ENCODE assay signal across 8 cellular contexts in the genomic region with DNA sequence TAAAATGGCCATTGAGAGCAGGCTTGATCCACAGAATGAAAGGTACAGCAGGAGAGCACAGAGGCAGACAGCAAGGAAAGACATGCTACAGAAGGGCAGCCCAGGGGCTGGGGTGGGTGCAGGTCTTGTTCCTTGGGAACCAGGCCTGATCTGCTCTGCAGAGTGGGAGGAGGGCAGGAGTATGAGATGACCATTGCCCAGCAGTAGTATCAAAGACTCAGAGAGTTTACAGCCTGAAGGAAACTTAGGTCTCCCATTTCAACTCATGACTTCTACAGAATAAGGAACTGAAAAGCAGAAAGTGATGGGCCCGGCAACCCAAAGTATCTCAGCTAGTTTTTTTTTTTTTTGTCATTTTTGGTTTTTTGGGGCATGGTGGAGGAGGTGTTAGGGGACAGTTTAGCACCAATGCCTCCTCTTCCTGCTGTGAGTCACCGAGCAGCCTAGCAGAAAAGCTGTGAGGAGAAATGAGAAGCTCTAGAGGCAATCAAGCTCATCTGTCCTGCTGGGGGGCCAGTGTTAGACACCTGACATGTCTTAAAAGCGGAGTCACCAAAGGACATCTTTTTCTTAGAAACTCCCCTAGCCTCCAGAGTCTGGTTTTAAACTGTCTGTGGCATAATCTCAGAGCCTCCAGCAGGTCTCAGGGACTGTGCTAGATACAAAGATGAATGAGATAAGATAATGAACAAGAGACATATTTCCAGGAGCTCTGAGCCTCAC. TPM values are rescaled to one million over a fixed set of nuclear protein-coding genes. Genes with fewer than 3 reads are reported as not detected.
DNase-seq lines count a peak whose midpoint lies in the region; ATAC-seq and TF ChIP-seq lines count a peak whose summit lies in the region.

No MANE protein-coding gene starts in this region.

- WGBS in lower leg skin, 2 donors = 87 to 89% methylated on average over 3 of the region's 3 CpGs

- H3K4me3 Mint-ChIP-seq in GM23338 = no peak overlapping the region
- H3K4me3 Mint-ChIP-seq in dendritic cell treated with granulocyte-macrophage colony-stimulating factor and Interleukin-4, amounts not matched to agents 40 ng/mL and 50 ng/mL, for 4 days = peak overlapping the region; percentile 45

- intact Hi-C loops in dendritic cell treated with granulocyte-macrophage colony-stimulating factor and Interleukin-4, amounts not matched to agents 40 ng/mL and 50 ng/mL, for 4 days (cut with micrococcal nuclease) = loop anchor here (1.0 kb wide), 1 partner anchor 71 kb away; no protein-coding TSS in a partner anchor
- intact Hi-C loops in tibial artery (cut with DNase I; ENCODE audit: low total_unique reads) = no loop called here
- intact Hi-C loops in lower leg skin (cut with DNase I; ENCODE audit: low total_unique reads) = no loop called here

- H3K79me2 ChIP-seq in GM23338 (replicated peaks; ENCODE audit: insufficient read depth) = no peaks in the 10 kb centered on the region

- H3K4me1 Mint-ChIP-seq in GM23338 = peaks cover 9% of the 10 kb centered on the region
- peaks cover 74% of the 10 kb centered on the region for H3K4me1 Mint-ChIP-seq in dendritic cell treated with granulocyte-macrophage colony-stimulating factor and Interleukin-4, amounts not matched to agents 40 ng/mL and 50 ng/mL, for 4 days (ENCODE audit: low read depth)

- 0 out of 2 replicates have a peak overlapping the region, but pooled peaks have one; percentile 23 for H2AFZ ChIP-seq in GM23338

- no peak overlapping the region for H3K4me2 ChIP-seq in GM23338

- H3K27ac ChIP-seq in GM23338 (ENCODE audit: low read depth) (no peak overlapping the region), tibial artery (peak overlapping the region; percentile 21 to 31), brain microvascular endothelial cell (no peak overlapping the region)

- no peaks in the 10 kb centered on the region for H3K9me3 ChIP-seq in tibial artery

- no peaks in the 10 kb centered on the region for H3K36me3 Mint-ChIP-seq in GM23338 (ENCODE audit: low read depth)
- H3K36me3 Mint-ChIP-seq in dendritic cell treated with granulocyte-macrophage colony-stimulating factor and Interleukin-4, amounts not matched to agents 40 ng/mL and 50 ng/mL, for 4 days (ENCODE audit: low read depth) = no peaks in the 10 kb centered on the region

- no peaks in the 10 kb centered on the region for H3K9me3 Mint-ChIP-seq in GM23338
- no peaks in the 10 kb centered on the region for H3K9me3 Mint-ChIP-seq in dendritic cell treated with granulocyte-macrophage colony-stimulating factor and Interleukin-4, amounts not matched to agents 40 ng/mL and 50 ng/mL, for 4 days

- TF ChIP-seq CTCF in GM23338 (conservative IDR thresholded peaks at IDR 0.05; ENCODE audit: low read depth in 2 of 2) (no peak), tibial artery (IDR thresholded peaks at IDR 0.05) (no peak), brain microvascular endothelial cell (IDR thresholded peaks at IDR 0.05; ENCODE audit: low read depth, low read length, missing control alignments) (no peak), omental fat pad (IDR thresholded peaks at IDR 0.05) (no peak), lower leg skin (IDR thresholded peaks at IDR 0.05) (no peak)

- H3K9me2 ChIP-seq in GM23338 (ENCODE audit: insufficient read depth) = 0 out of 2 replicates have a peak, but pooled peaks cover 4% of the 10 kb centered on the region

- H4K20me1 ChIP-seq in GM23338 (replicated peaks; ENCODE audit: insufficient read depth) = no peaks in the 10 kb centered on the region

- DNase-seq in GM23338 (ENCODE audit: low spot score) (no peak), NOMO-1 (lab: John Stamatoyannopoulos, UW; ENCODE audit: unreplicated experiment in 2 of 2) (peak; percentile 37 to 71), tibial artery (no peak), brain microvascular endothelial cell (no peak), omental fat pad (ENCODE audit: low spot score) (no peak), lower leg skin (ENCODE audit: low spot score in 2 of 2) (no peak)

- no peaks in the 10 kb centered on the region for H3F3A ChIP-seq in GM23338 (replicated peaks; ENCODE audit: low read depth)

- H3K4me3 ChIP-seq in GM23338 = no peak overlapping the region
- H3K4me3 ChIP-seq in tibial artery = no peak overlapping the region
- H3K4me3 ChIP-seq in brain microvascular endothelial cell (ENCODE audit: low read depth, low read length) = no peak overlapping the region
- H3K4me3 ChIP-seq in lower leg skin (ENCODE audit: low read depth, poor library complexity, severe bottlenecking) = no peak overlapping the region

- in situ Hi-C loops in brain microvascular endothelial cell (cut with HindIII; ENCODE audit: low pct_ligation_motif_present, low sequenced_read_pairs) = no loop called here

- peak; percentile 43 for ATAC-seq in GM18861 (IDR thresholded peaks at IDR 0.05; ENCODE audit: unreplicated experiment)
- no peak for ATAC-seq in GM23338
- no peak for ATAC-seq in omental fat pad (ENCODE audit: low FRiP score)

- H3K36me3 ChIP-seq in GM23338 (ENCODE audit: insufficient read depth) (no peaks in the 10 kb centered on the region), tibial artery (no peaks in the 10 kb centered on the region), brain microvascular endothelial cell (replicated peaks) (no peaks in the 10 kb centered on the region)

- H3K27ac Mint-ChIP-seq in GM23338 = no peak overlapping the region
- H3K27ac Mint-ChIP-seq in dendritic cell treated with granulocyte-macrophage colony-stimulating factor and Interleukin-4, amounts not matched to agents 40 ng/mL and 50 ng/mL, for 4 days = peak overlapping the region; percentile 87

- H3K4me1 ChIP-seq in GM23338 (ENCODE audit: insufficient read depth) (peaks cover 6% of the 10 kb centered on the region; the same call in 1 of the 2 replicates), tibial artery (peaks cover 0 to 25% (median 20%) of the 10 kb centered on the region in 4 donors)

- H3K27me3 Mint-ChIP-seq in GM23338 (ENCODE audit: insufficient read depth, low read depth, poor library complexity) = peaks cover 2% of the 10 kb centered on the region
- peaks cover 5% of the 10 kb centered on the region for H3K27me3 Mint-ChIP-seq in dendritic cell treated with granulocyte-macrophage colony-stimulating factor and Interleukin-4, amounts not matched to agents 40 ng/mL and 50 ng/mL, for 4 days

- H3K27me3 ChIP-seq in GM23338 (ENCODE audit: insufficient read depth) (no peaks in the 10 kb centered on the region), tibial artery (no peaks in the 10 kb centered on the region), brain microvascular endothelial cell (replicated peaks) (no peaks in the 10 kb centered on the region)

- TF ChIP-seq POLR2A in lower leg skin (IDR thresholded peaks at IDR 0.05) = no peak

TF ChIP-seq in GM23338, 12 proteins besides CTCF, POLR2A, EP300 and RAD21 (continues in another document):
- TF ChIP-seq, protein P1, sequence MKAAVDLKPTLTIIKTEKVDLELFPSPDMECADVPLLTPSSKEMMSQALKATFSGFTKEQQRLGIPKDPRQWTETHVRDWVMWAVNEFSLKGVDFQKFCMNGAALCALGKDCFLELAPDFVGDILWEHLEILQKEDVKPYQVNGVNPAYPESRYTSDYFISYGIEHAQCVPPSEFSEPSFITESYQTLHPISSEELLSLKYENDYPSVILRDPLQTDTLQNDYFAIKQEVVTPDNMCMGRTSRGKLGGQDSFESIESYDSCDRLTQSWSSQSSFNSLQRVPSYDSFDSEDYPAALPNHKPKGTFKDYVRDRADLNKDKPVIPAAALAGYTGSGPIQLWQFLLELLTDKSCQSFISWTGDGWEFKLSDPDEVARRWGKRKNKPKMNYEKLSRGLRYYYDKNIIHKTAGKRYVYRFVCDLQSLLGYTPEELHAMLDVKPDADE (IDR thresholded peaks at IDR 0.05) = no peak
- TF ChIP-seq, protein P2, sequence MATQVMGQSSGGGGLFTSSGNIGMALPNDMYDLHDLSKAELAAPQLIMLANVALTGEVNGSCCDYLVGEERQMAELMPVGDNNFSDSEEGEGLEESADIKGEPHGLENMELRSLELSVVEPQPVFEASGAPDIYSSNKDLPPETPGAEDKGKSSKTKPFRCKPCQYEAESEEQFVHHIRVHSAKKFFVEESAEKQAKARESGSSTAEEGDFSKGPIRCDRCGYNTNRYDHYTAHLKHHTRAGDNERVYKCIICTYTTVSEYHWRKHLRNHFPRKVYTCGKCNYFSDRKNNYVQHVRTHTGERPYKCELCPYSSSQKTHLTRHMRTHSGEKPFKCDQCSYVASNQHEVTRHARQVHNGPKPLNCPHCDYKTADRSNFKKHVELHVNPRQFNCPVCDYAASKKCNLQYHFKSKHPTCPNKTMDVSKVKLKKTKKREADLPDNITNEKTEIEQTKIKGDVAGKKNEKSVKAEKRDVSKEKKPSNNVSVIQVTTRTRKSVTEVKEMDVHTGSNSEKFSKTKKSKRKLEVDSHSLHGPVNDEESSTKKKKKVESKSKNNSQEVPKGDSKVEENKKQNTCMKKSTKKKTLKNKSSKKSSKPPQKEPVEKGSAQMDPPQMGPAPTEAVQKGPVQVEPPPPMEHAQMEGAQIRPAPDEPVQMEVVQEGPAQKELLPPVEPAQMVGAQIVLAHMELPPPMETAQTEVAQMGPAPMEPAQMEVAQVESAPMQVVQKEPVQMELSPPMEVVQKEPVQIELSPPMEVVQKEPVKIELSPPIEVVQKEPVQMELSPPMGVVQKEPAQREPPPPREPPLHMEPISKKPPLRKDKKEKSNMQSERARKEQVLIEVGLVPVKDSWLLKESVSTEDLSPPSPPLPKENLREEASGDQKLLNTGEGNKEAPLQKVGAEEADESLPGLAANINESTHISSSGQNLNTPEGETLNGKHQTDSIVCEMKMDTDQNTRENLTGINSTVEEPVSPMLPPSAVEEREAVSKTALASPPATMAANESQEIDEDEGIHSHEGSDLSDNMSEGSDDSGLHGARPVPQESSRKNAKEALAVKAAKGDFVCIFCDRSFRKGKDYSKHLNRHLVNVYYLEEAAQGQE (IDR thresholded peaks at IDR 0.05; ENCODE audit: unreplicated experiment) = no peak
- no peak for TF ChIP-seq JUNB (IDR thresholded peaks at IDR 0.05; ENCODE audit: unreplicated experiment)
- no peak for TF ChIP-seq STAT1 (IDR thresholded peaks at IDR 0.05; ENCODE audit: unreplicated experiment)

RNA-seq across cellular contexts. Expression of a gene that starts 34.3 kb away (rescaled TPM):
- total RNA-seq in GM23338 (2014; rRNA removed; shearing (Covaris generic)) = 7.7 and 12.0 TPM in 2 replicates
- polyA plus RNA-seq in GM23338 (2016; fragmentation: Nextera tagmentation; extraction: Ambion mirVana) = 6.7 and 8.0 TPM in 2 replicates
- total RNA-seq in omental fat pad (10 to 100 TPM; 27.0 to 42.6 (median 35.8) TPM), lower leg skin (10 to 100 TPM; 24.8 to 44.1 (median 39.3) TPM)

Comparison
In these comparisons a context has a peak if more than half of its experiments do, and no peak if none do; other contexts are left out.
1. DNase-seq: peak in NOMO-1 (2 of 2); none in GM23338 (single experiment), tibial artery (0 of 2), brain microvascular endothelial cell (single experiment), omental fat pad (single experiment) and lower leg skin (0 of 2).
2. H3K27ac ChIP-seq: peak in tibial artery (2 of 2); none in GM23338 (single experiment) and brain microvascular endothelial cell (single experiment).